Comparison of ENCODE assay signal across 16 cellular contexts in the genomic region with DNA sequence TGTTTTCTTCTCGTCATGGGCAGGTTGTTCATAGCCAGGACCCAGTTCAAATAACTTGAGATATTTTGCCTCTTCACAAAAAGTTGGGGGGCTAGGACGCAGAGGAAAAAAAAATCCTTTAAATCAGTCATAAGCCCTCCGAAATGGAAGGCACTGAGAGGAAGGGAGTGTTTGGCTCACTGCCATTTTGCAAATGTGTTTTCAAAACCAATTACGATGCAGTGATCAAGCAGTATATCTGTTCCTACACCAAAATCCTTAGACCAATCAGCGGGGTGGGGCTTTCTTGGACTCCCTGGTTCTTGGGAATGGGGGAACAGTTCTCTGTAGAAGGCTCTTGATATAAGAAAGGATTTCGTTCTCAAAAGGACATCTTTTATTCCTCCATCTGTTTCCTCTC.
"Had no signal": no experiment of that assay in that cellular context is flagged by ENCODE, and none has a peak within 500 bp of the region (broad histone marks: within the 10 kb centered on the region; RNA-seq: fewer than 3 reads in every experiment).

No MANE protein-coding gene starts in this region.

- H3K36me3 ChIP-seq: breast epithelium, upper lobe of right lung had no signal

- ATAC-seq: activated T-cell treated with anti-CD3 and anti-CD28 coated beads, Interleukin-2, amount 50 U/mL, for 72 hours; left lobe of liver; upper lobe of right lung had no signal

- H3K4me1 ChIP-seq: breast epithelium, testis, upper lobe of right lung had no signal

- H3K27me3 ChIP-seq: breast epithelium, dorsolateral prefrontal cortex, testis, upper lobe of right lung had no signal

- H3K9me3 ChIP-seq: breast epithelium, testis, upper lobe of right lung had no signal

- DNase-seq: activated CD4-positive, alpha-beta memory T cell treated with anti-CD3 and anti-CD28 coated beads, Interleukin-2, amount 10 ng/mL, durations not matched to agents 7 days and 5 days; activated CD4-positive, alpha-beta T cell treated with anti-CD3 and anti-CD28 coated beads for 1 hour; activated CD8-positive, alpha-beta memory T cell treated with anti-CD3 and anti-CD28 coated beads, Interleukin-2, amount 50 U/mL, for 4 hours; activated gamma-delta T cell treated with Interleukin-2 at 50 U/mL for 16 hours; activated naive CD8-positive, alpha-beta T cell treated with anti-CD3 and anti-CD28 coated beads for 36 hours; activated T-cell treated with anti-CD3 and anti-CD28 coated beads, Interleukin-2, amount 50 U/mL, for 72 hours; mesenchymal stem cell; nephron progenitor cell; stimulated activated CD4-positive, alpha-beta T cell treated with anti-CD3 and anti-CD28 coated beads, Interleukin-4, amount 100 ng/mL, for 1 hour; stimulated activated CD8-positive, alpha-beta memory T cell treated with anti-CD3 and anti-CD28 coated beads, Interleukin-4, amount 100 ng/mL, for 48 hours; T-helper 9 cell; testis; upper lobe of right lung had no signal

- H3K4me3 ChIP-seq: breast epithelium, dorsolateral prefrontal cortex, testis, upper lobe of right lung had no signal

- H3K27ac ChIP-seq: breast epithelium, dorsolateral prefrontal cortex, testis, upper lobe of right lung had no signal
